In the genomic region with DNA sequence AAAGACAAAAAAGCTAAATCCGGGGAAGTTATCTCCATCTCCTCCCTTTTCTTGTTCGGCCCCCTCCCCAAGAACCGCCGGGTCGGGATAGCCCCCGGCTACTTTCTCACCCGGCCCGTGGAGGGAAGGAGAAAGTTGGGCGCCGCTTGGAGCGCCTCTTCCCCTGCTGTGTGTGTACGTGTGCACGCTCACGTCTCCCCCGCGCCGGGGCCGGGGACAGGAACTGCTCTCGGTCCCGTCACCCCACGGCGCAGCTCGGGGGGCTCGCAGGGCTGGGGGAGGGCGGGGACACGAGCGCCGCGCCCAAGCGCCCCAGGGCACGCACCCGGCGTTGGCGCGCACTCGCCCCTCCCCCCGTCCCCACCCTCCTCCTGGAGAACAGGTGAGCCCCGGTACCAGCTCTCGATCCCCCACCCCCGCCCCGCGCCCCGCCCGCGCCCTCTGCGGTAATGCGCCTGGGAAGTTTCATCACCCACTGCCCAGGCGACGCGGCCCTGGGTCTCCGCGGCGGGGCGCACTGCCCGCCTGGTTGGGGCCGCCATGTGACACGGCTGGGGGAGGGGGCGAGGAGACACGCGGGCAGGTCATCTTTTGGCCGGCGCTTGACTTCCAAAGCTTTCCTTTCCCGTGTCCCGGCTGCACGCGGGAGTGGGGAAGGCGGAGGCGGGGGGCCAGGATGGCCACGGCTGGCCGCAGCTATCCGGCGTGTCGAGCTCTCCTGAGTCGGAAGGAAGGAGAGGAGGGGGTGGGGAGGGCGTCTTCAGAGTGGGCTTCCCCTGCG, we compare ENCODE assay signal across 8 cellular contexts.
DNase-seq lines count a peak whose midpoint lies in the region; ATAC-seq and TF ChIP-seq lines count a peak whose summit lies in the region.

No MANE protein-coding gene starts in this region.

- DNase-seq in AG09309 (ENCODE audit: low read depth) = no peak
- DNase-seq in activated naive CD4-positive, alpha-beta T cell treated with anti-CD3 and anti-CD28 coated beads, Interleukin-2, amount 10 ng/mL, durations not matched to agents 7 days and 5 days = peak; percentile 77
- peak; percentile 69 for DNase-seq in iPS-NIHi7 (ENCODE audit: extremely low spot score)
- DNase-seq in stimulated activated naive CD8-positive, alpha-beta T cell treated with anti-CD3 and anti-CD28 coated beads, Interleukin-15, Interleukin-2, amounts not matched to agents 100 U/mL and 50 U/mL, for 24 hours = peak; percentile 85
- DNase-seq in MV-4-11 (lab: John Stamatoyannopoulos, UW) = no peak
- no peak for DNase-seq in hippocampal formation (lab: John Stamatoyannopoulos, UW)

- ATAC-seq in GM19023 (IDR thresholded peaks at IDR 0.05; ENCODE audit: unreplicated experiment) = peak; percentile 37
- ATAC-seq in stimulated activated naive CD8-positive, alpha-beta T cell treated with anti-CD3 and anti-CD28 coated beads, Interleukin-15, Interleukin-2, amounts not matched to agents 100 U/mL and 50 U/mL, for 24 hours = peak; percentile 62

- H3K4me3 ChIP-seq in AG09309 (ENCODE audit: control insufficient read depth, low read depth, low read length) = peak overlapping the region; percentile 91

- TF ChIP-seq RAD21 in Ishikawa (IDR thresholded peaks at IDR 0.05; ENCODE audit: low read depth) = no peak

- H3K36me3 Mint-ChIP-seq in activated naive CD4-positive, alpha-beta T cell treated with anti-CD3 and anti-CD28 coated beads, Interleukin-2, amount 10 ng/mL, durations not matched to agents 7 days and 5 days = peaks cover 32% of the 10 kb centered on the region

- peaks cover 61% of the 10 kb centered on the region for H3K4me1 Mint-ChIP-seq in activated naive CD4-positive, alpha-beta T cell treated with anti-CD3 and anti-CD28 coated beads, Interleukin-2, amount 10 ng/mL, durations not matched to agents 7 days and 5 days

- TF ChIP-seq CTCF in AG09309 (IDR thresholded peaks at IDR 0.05; ENCODE audit: control insufficient read depth, insufficient read depth, low read depth, low read length, missing control alignments) = no peak

- H3K27ac Mint-ChIP-seq in activated naive CD4-positive, alpha-beta T cell treated with anti-CD3 and anti-CD28 coated beads, Interleukin-2, amount 10 ng/mL, durations not matched to agents 7 days and 5 days = peak overlapping the region; percentile 89

- no peak for TF ChIP-seq EP300 in Ishikawa (IDR thresholded peaks at IDR 0.05; ENCODE audit: borderline replicate concordance)

- CTCF ChIA-PET in activated naive CD4-positive, alpha-beta T cell treated with anti-CD3 and anti-CD28 coated beads, Interleukin-2, amount 10 ng/mL, durations not matched to agents 7 days and 5 days (lab: Charles Lee) = interaction anchor here (1.0 to 7.1 kb wide), 7 partner anchors 18 to 350 kb away, joined by 3 to 139 read pairs (median 4); a partner anchor contains a TSS

- H3K9me3 Mint-ChIP-seq in activated naive CD4-positive, alpha-beta T cell treated with anti-CD3 and anti-CD28 coated beads, Interleukin-2, amount 10 ng/mL, durations not matched to agents 7 days and 5 days = no peaks in the 10 kb centered on the region

- peak overlapping the region; percentile 90 for H3K4me3 Mint-ChIP-seq in activated naive CD4-positive, alpha-beta T cell treated with anti-CD3 and anti-CD28 coated beads, Interleukin-2, amount 10 ng/mL, durations not matched to agents 7 days and 5 days

- peaks cover 53% of the 10 kb centered on the region for H3K27me3 Mint-ChIP-seq in activated naive CD4-positive, alpha-beta T cell treated with anti-CD3 and anti-CD28 coated beads, Interleukin-2, amount 10 ng/mL, durations not matched to agents 7 days and 5 days

TF ChIP-seq in Ishikawa, 13 proteins besides CTCF, POLR2A, EP300 and RAD21:
- TF ChIP-seq CEBPB (IDR thresholded peaks at IDR 0.05) = peak; percentile 59; the same call in 1 of the 2 replicates
- TF ChIP-seq, protein P1, sequence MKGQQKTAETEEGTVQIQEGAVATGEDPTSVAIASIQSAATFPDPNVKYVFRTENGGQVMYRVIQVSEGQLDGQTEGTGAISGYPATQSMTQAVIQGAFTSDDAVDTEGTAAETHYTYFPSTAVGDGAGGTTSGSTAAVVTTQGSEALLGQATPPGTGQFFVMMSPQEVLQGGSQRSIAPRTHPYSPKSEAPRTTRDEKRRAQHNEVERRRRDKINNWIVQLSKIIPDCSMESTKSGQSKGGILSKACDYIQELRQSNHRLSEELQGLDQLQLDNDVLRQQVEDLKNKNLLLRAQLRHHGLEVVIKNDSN (IDR thresholded peaks at IDR 0.05) = peak; percentile 82
- TF ChIP-seq ZBTB7A (IDR thresholded peaks at IDR 0.05; ENCODE audit: low read depth) = no peak
- no peak for TF ChIP-seq YY1 (IDR thresholded peaks at IDR 0.05; ENCODE audit: low read depth)
- TF ChIP-seq, protein P2, sequence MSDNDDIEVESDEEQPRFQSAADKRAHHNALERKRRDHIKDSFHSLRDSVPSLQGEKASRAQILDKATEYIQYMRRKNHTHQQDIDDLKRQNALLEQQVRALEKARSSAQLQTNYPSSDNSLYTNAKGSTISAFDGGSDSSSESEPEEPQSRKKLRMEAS (IDR thresholded peaks at IDR 0.05) = peak; percentile 90
- no peak; the same call in 1 of the 2 replicates for TF ChIP-seq TAF1 (IDR thresholded peaks at IDR 0.05; ENCODE audit: low read depth)
TF ChIP-seq in Ishikawa: peak in this region for 3.

Comparison
In these comparisons a context has a peak if more than half of its experiments do, and no peak if none do; other contexts are left out.
1. DNase-seq: peak in activated naive CD4-positive, alpha-beta T cell treated with anti-CD3 and anti-CD28 coated beads, Interleukin-2, amount 10 ng/mL, durations not matched to agents 7 days and 5 days (single experiment), iPS-NIHi7 (single experiment) and stimulated activated naive CD8-positive, alpha-beta T cell treated with anti-CD3 and anti-CD28 coated beads, Interleukin-15, Interleukin-2, amounts not matched to agents 100 U/mL and 50 U/mL, for 24 hours (single experiment); none in AG09309 (single experiment), MV-4-11 (single experiment) and hippocampal formation (0 of 2).